11 cellular contexts compared by ENCODE assay signal in genomic region chr1:47508900-47509488, GRCh38.
DNase-seq lines count a peak whose midpoint lies in the region; ATAC-seq, FAIRE-seq and TF ChIP-seq lines count a peak whose summit lies in the region.
"Had no signal": no experiment of that assay in that cellular context is flagged by ENCODE, and none has a peak within 500 bp of the region (broad histone marks: within the 10 kb centered on the region; RNA-seq: fewer than 3 reads in every experiment).

No MANE protein-coding gene starts in this region.

- H3K36me3 ChIP-seq in lower lobe of right lung (no peaks in the 10 kb centered on the region), tibial artery (no peaks in the 10 kb centered on the region)

- intact Hi-C loops in activated naive CD4-positive, alpha-beta T cell treated with anti-CD3 and anti-CD28 coated beads for 36 hours (cut with micrococcal nuclease) = loop anchor here (2.0 to 5.0 kb wide), 2 partner anchors 72 to 198 kb away; no protein-coding TSS in a partner anchor
- intact Hi-C loops in lower lobe of right lung (cut with DNase I) (no loop called here), tibial artery (cut with DNase I; ENCODE audit: low total_unique reads) (loop anchor here (5.0 kb wide), 2 partner anchors 63 to 198 kb away; no protein-coding TSS in a partner anchor)

- H3K9me3 ChIP-seq in lower lobe of right lung (no peaks in the 10 kb centered on the region), tibial artery (peaks cover 0 to under 1% (median under 1%) of the 10 kb centered on the region in 3 donors)

- no peak overlapping the region for H3K27ac ChIP-seq in lower lobe of right lung
- peak overlapping the region; percentile 78 to 86 for H3K27ac ChIP-seq in tibial artery

- TF ChIP-seq CTCF in lower lobe of right lung (IDR thresholded peaks at IDR 0.05) = no peak
- TF ChIP-seq CTCF in tibial artery (IDR thresholded peaks at IDR 0.05) = no peak

- H3K4me3 ChIP-seq in lower lobe of right lung = peak overlapping the region; percentile 59
- H3K4me3 ChIP-seq in tibial artery = peak overlapping the region; percentile 54 to 65

- H3K4me3 Mint-ChIP-seq in activated naive CD4-positive, alpha-beta T cell treated with anti-CD3 and anti-CD28 coated beads for 36 hours = peak overlapping the region; percentile 44

- peaks cover 51% of the 10 kb centered on the region for H3K27me3 ChIP-seq in lower lobe of right lung (ENCODE audit: low read depth)
- H3K27me3 ChIP-seq in tibial artery = no peaks in the 10 kb centered on the region

- no peaks in the 10 kb centered on the region for H3K36me3 Mint-ChIP-seq in activated naive CD4-positive, alpha-beta T cell treated with anti-CD3 and anti-CD28 coated beads for 36 hours (ENCODE audit: low read depth)

- H3K9me3 Mint-ChIP-seq in activated naive CD4-positive, alpha-beta T cell treated with anti-CD3 and anti-CD28 coated beads for 36 hours = peaks cover 5% of the 10 kb centered on the region

- DNase-seq in activated naive CD4-positive, alpha-beta T cell treated with anti-CD3 and anti-CD28 coated beads for 36 hours = no peak
- DNase-seq in activated naive CD4-positive, alpha-beta T cell treated with Interleukin-2 at 50 U/mL for 16 hours = no peak
- DNase-seq in astrocyte of the hippocampus (ENCODE audit: low read depth, low spot score) = peak; percentile 16
- no peak for DNase-seq in lower lobe of right lung
- DNase-seq in tibial artery = no peak
- DNase-seq in GM12891 (ENCODE audit: insufficient read length, low spot score) = no peak
- DNase-seq in effector CD4-positive, alpha-beta T cell = no peak
- DNase-seq: KG1, occipital lobe had no signal

- H3K4me1 Mint-ChIP-seq in activated naive CD4-positive, alpha-beta T cell treated with anti-CD3 and anti-CD28 coated beads for 36 hours (ENCODE audit: low read depth) = peaks cover 3% of the 10 kb centered on the region

- H3K4me1 ChIP-seq in lower lobe of right lung (peaks cover 16% of the 10 kb centered on the region), tibial artery (peaks cover 0 to 19% (median 13%) of the 10 kb centered on the region in 4 donors)

- FAIRE-seq in GM12891 (lab: Jason Lieb, UNC) = no peak
- FAIRE-seq: endometrium had no signal

- ATAC-seq in lower lobe of right lung (peak in 1 of 2 donors; percentile 11), GM21619 (IDR thresholded peaks at IDR 0.05; ENCODE audit: unreplicated experiment) (no peak)

- no peak for TF ChIP-seq POLR2A in GM12891 (IDR thresholded peaks at IDR 0.05; ENCODE audit: low read depth, low read length)

- CTCF ChIA-PET in activated naive CD4-positive, alpha-beta T cell treated with anti-CD3 and anti-CD28 coated beads for 36 hours (lab: Charles Lee) = interaction anchor here (1.8 kb wide), 1 partner anchor 71 kb away, joined by 7 read pairs; the partner anchor contains the start of gene FOXD2

- no peak overlapping the region for H3K27ac Mint-ChIP-seq in activated naive CD4-positive, alpha-beta T cell treated with anti-CD3 and anti-CD28 coated beads for 36 hours

- H3K27me3 Mint-ChIP-seq in activated naive CD4-positive, alpha-beta T cell treated with anti-CD3 and anti-CD28 coated beads for 36 hours (ENCODE audit: low read depth) = peaks cover 69% of the 10 kb centered on the region

TF ChIP-seq in GM12891, 5 proteins besides CTCF, POLR2A, EP300 and RAD21:
- TF ChIP-seq POLR2AphosphoS5 (IDR thresholded peaks at IDR 0.05; ENCODE audit: low read depth, low read length) = no peak
- no peak for TF ChIP-seq PAX5 (IDR thresholded peaks at IDR 0.05; ENCODE audit: insufficient read depth, low read length, severe bottlenecking)
- TF ChIP-seq POU2F2 (IDR thresholded peaks at IDR 0.05; ENCODE audit: low read depth, low read length) = no peak
- no peak for TF ChIP-seq TAF1 (IDR thresholded peaks at IDR 0.05; ENCODE audit: low read depth, low read length)
- no peak for TF ChIP-seq SPI1 (IDR thresholded peaks at IDR 0.05; ENCODE audit: low read depth, low read length)
